1 cellular context compared by ENCODE assay signal in genomic region chr17:37672545-37673078, GRCh38.
A peak's percentile ranks its signal among the peaks of the same experiment; 100 is the strongest.
TF ChIP-seq lines count a peak whose summit lies in the region.

No MANE protein-coding gene starts in this region.

TF ChIP-seq in HEK293, 187 proteins besides CTCF, POLR2A, EP300 and RAD21 (continued from another document):
- TF ChIP-seq ZSCAN18 (tag by site-specific recombination; IDR thresholded peaks at IDR 0.05): no peak
- no peak for TF ChIP-seq MZF1 (tag by site-specific recombination; IDR thresholded peaks at IDR 0.05; ENCODE audit: borderline replicate concordance)
- no peak for TF ChIP-seq PRDM2 (tag by site-specific recombination; IDR thresholded peaks at IDR 0.05; ENCODE audit: borderline replicate concordance)
- TF ChIP-seq ZNF354C (tag by site-specific recombination; IDR thresholded peaks at IDR 0.05; ENCODE audit: borderline replicate concordance, low read depth): no peak
- no peak for TF ChIP-seq ZNF521 (tag by site-specific recombination; IDR thresholded peaks at IDR 0.05)
- TF ChIP-seq ZNF664 (tag by site-specific recombination; IDR thresholded peaks at IDR 0.05): no peak
- TF ChIP-seq ZFHX2 (tag by site-specific recombination; conservative IDR thresholded peaks at IDR 0.05): peak; percentile 84
- TF ChIP-seq SCRT1 (tag by site-specific recombination; IDR thresholded peaks at IDR 0.05; ENCODE audit: borderline replicate concordance): 0 out of 2 replicates have a peak, but pooled peaks have one; percentile 44
- TF ChIP-seq MEIS1 (CRISPR knock-in tag; IDR thresholded peaks at IDR 0.05; ENCODE audit: borderline replicate concordance): no peak
- TF ChIP-seq EGR2 (tag by site-specific recombination; IDR thresholded peaks at IDR 0.05; ENCODE audit: low read depth): peak; percentile 94
- TF ChIP-seq SCRT2 (tag by site-specific recombination; IDR thresholded peaks at IDR 0.05): peak; percentile 64
